12 cellular contexts compared by ENCODE assay signal in the genomic region with DNA sequence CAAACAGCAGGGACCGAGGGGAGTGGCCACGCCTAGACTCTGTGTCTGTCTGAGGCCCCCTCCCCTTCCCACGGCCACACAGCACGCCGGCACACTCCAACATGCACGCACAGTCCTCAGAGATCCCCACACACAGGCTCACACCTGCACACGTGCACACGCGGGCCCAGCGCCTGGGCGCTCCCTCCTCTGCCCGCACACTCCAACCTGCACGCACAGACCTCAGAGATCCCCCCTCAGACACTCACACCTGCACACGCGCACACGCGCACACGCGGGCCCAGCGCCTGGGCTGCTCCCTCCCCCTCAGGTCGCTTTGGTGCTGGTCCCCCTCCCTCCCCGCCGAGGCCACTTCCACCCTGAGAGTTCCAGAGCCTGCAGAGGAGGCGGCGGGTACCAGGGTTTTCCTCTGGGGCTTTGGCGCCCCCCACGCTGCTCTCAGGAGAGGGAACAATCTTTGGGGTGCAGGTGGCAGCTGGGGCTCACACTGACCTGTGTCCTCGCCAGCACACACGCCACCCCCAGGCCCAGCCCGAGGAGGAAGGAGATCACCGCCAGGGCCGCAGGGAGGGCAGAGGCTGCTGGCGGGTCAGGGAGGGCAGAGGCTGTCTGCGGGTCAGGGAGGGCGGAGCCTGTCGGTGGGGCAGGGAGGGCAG. TPM values are rescaled to one million over a fixed set of nuclear protein-coding genes. Genes with fewer than 3 reads are reported as not detected.
DNase-seq lines count a peak whose midpoint lies in the region; ATAC-seq lines count a peak whose summit lies in the region.
"Had no signal": no experiment of that assay in that cellular context is flagged by ENCODE, and none has a peak within 500 bp of the region (broad histone marks: within the 10 kb centered on the region; RNA-seq: fewer than 3 reads in every experiment).

No MANE protein-coding gene starts in this region.

- intact Hi-C loops in activated T-helper 1 cell treated with anti-CD3 and anti-CD28 coated beads, Interleukin-12 subunit alpha, Interleukin-12 subunit beta, Interleukin-2, Interleukin-4 antibody, amounts not matched to agents 30 ng/mL and 10 ng/mL and 1 ng/mL, durations not matched to agents 14 hours and 24 hours and 36 hours (cut with micrococcal nuclease): loop anchor here (2.0 kb wide), 2 partner anchors 13 to 43 kb away; partner anchors contain the start of gene CSNK1D

- no peak overlapping the region for H3K27ac Mint-ChIP-seq in activated T-helper 1 cell treated with anti-CD3 and anti-CD28 coated beads, Interleukin-12 subunit alpha, Interleukin-12 subunit beta, Interleukin-2, Interleukin-4 antibody, amounts not matched to agents 30 ng/mL and 10 ng/mL and 1 ng/mL, durations not matched to agents 14 hours and 24 hours and 36 hours
- peak overlapping the region in 1 of 6 donors; percentile 93 for H3K27ac Mint-ChIP-seq in immature natural killer cell

- peaks cover 5% of the 10 kb centered on the region for H3K4me1 Mint-ChIP-seq in activated T-helper 1 cell treated with anti-CD3 and anti-CD28 coated beads, Interleukin-12 subunit alpha, Interleukin-12 subunit beta, Interleukin-2, Interleukin-4 antibody, amounts not matched to agents 30 ng/mL and 10 ng/mL and 1 ng/mL, durations not matched to agents 14 hours and 24 hours and 36 hours (ENCODE audit: low read depth)
- H3K4me1 Mint-ChIP-seq in immature natural killer cell: peaks cover 15 to 24% of the 10 kb centered on the region in 2 donors

- no peaks in the 10 kb centered on the region for H3K9me3 Mint-ChIP-seq in activated T-helper 1 cell treated with anti-CD3 and anti-CD28 coated beads, Interleukin-12 subunit alpha, Interleukin-12 subunit beta, Interleukin-2, Interleukin-4 antibody, amounts not matched to agents 30 ng/mL and 10 ng/mL and 1 ng/mL, durations not matched to agents 14 hours and 24 hours and 36 hours
- no peaks in the 10 kb centered on the region for H3K9me3 Mint-ChIP-seq in immature natural killer cell

- no peak for DNase-seq in activated CD4-positive, CD25-positive, alpha-beta regulatory T cell treated with anti-CD3 and anti-CD28 coated beads, Interleukin-2, amount 50 U/mL, for 72 hours
- peak; percentile 31 for DNase-seq in activated T-helper 1 cell treated with anti-CD3 and anti-CD28 coated beads, Interleukin-12 subunit alpha, Interleukin-12 subunit beta, Interleukin-2, Interleukin-4 antibody, amounts not matched to agents 30 ng/mL and 10 ng/mL and 1 ng/mL, durations not matched to agents 14 hours and 24 hours and 36 hours (ENCODE audit: low spot score)
- peak; percentile 56 to 69 (median 64) for DNase-seq in immature natural killer cell
- DNase-seq in stimulated activated naive CD4-positive, alpha-beta T cell treated with Interleukin-2 at 50 U/mL for 16 hours (lab: John Stamatoyannopoulos, UW): peak; percentile 44
- DNase-seq in HT-29 (ENCODE audit: low spot score): no peak
- no peak for DNase-seq in cerebellar cortex (ENCODE audit: low spot score)
- DNase-seq in NCI-H187 treated with DMSO at 0.1 percent for 48 hours (lab: John Stamatoyannopoulos, UW): no peak
- DNase-seq: NCI-H1694 treated with DMSO at 0.1 percent for 48 hours, T1000 had no signal

- peak overlapping the region; percentile 97 for H3K4me3 Mint-ChIP-seq in activated T-helper 1 cell treated with anti-CD3 and anti-CD28 coated beads, Interleukin-12 subunit alpha, Interleukin-12 subunit beta, Interleukin-2, Interleukin-4 antibody, amounts not matched to agents 30 ng/mL and 10 ng/mL and 1 ng/mL, durations not matched to agents 14 hours and 24 hours and 36 hours
- peak overlapping the region in 3 of 5 donors; percentile 92 to 96 (median 92) for H3K4me3 Mint-ChIP-seq in immature natural killer cell

- no peaks in the 10 kb centered on the region for H3K27me3 Mint-ChIP-seq in activated T-helper 1 cell treated with anti-CD3 and anti-CD28 coated beads, Interleukin-12 subunit alpha, Interleukin-12 subunit beta, Interleukin-2, Interleukin-4 antibody, amounts not matched to agents 30 ng/mL and 10 ng/mL and 1 ng/mL, durations not matched to agents 14 hours and 24 hours and 36 hours (ENCODE audit: insufficient read depth)
- H3K27me3 Mint-ChIP-seq in immature natural killer cell (ENCODE audit: low read depth in 3 of 3): peaks cover 6 to 23% (median 8%) of the 10 kb centered on the region in 3 donors

- peak; percentile 37 to 41 for ATAC-seq in activated CD4-positive, CD25-positive, alpha-beta regulatory T cell treated with anti-CD3 and anti-CD28 coated beads, Interleukin-2, amount 50 U/mL, for 24 hours

- H3K36me3 Mint-ChIP-seq in activated T-helper 1 cell treated with anti-CD3 and anti-CD28 coated beads, Interleukin-12 subunit alpha, Interleukin-12 subunit beta, Interleukin-2, Interleukin-4 antibody, amounts not matched to agents 30 ng/mL and 10 ng/mL and 1 ng/mL, durations not matched to agents 14 hours and 24 hours and 36 hours (ENCODE audit: low read depth): peaks cover 18% of the 10 kb centered on the region
- H3K36me3 Mint-ChIP-seq in immature natural killer cell: peaks cover 0 to 11% (median 3%) of the 10 kb centered on the region in 3 donors

RNA-seq across cellular contexts. Expression of gene CD7, which starts 1.6 kb away (rescaled TPM):
- 454 and 455 TPM in 2 replicates for total RNA-seq in activated T-helper 1 cell treated with anti-CD3 and anti-CD28 coated beads, Interleukin-12 subunit alpha, Interleukin-12 subunit beta, Interleukin-2, Interleukin-4 antibody, amounts not matched to agents 30 ng/mL and 10 ng/mL and 1 ng/mL, durations not matched to agents 14 hours and 24 hours and 36 hours
- polyA plus RNA-seq in immature natural killer cell: 100 to 1,000 TPM; 278 to 589 (median 370) TPM
- not detected in 2 replicates for total RNA-seq in HT-29 (2014; rRNA removed; shearing (Covaris generic))
- total RNA-seq: dermis microvascular lymphatic vessel endothelial cell had no signal

RNA-seq across cellular contexts. Expression of gene SECTM1, which starts 17.7 kb away (rescaled TPM):
- 3.3 and 4.2 TPM in 2 replicates for total RNA-seq in activated T-helper 1 cell treated with anti-CD3 and anti-CD28 coated beads, Interleukin-12 subunit alpha, Interleukin-12 subunit beta, Interleukin-2, Interleukin-4 antibody, amounts not matched to agents 30 ng/mL and 10 ng/mL and 1 ng/mL, durations not matched to agents 14 hours and 24 hours and 36 hours
- 1 to 10 TPM in 2 of 3 donors, not detected in 1; 2.7 to 3.6 TPM for polyA plus RNA-seq in immature natural killer cell
- total RNA-seq in HT-29 (2014; rRNA removed; shearing (Covaris generic)): 2.9 and 3.2 TPM in 2 replicates

RNA-seq across cellular contexts. Expression of gene CSNK1D, which starts 42.3 kb away (rescaled TPM):
- total RNA-seq in activated T-helper 1 cell treated with anti-CD3 and anti-CD28 coated beads, Interleukin-12 subunit alpha, Interleukin-12 subunit beta, Interleukin-2, Interleukin-4 antibody, amounts not matched to agents 30 ng/mL and 10 ng/mL and 1 ng/mL, durations not matched to agents 14 hours and 24 hours and 36 hours: 154 and 161 TPM in 2 replicates
- polyA plus RNA-seq in immature natural killer cell: 100 to 1,000 TPM in 1 of 3 donors, 10 to 100 TPM in 2; 48.9 to 130 (median 55.9) TPM
- 47.8 and 60.4 TPM in 2 replicates for total RNA-seq in HT-29 (2014; rRNA removed; shearing (Covaris generic))

RNA-seq across cellular contexts. Expression of gene TEX19, which starts 43.2 kb away (rescaled TPM):
- total RNA-seq in activated T-helper 1 cell treated with anti-CD3 and anti-CD28 coated beads, Interleukin-12 subunit alpha, Interleukin-12 subunit beta, Interleukin-2, Interleukin-4 antibody, amounts not matched to agents 30 ng/mL and 10 ng/mL and 1 ng/mL, durations not matched to agents 14 hours and 24 hours and 36 hours: 0.10 TPM in 1 of 2 replicates, not detected in the other
- polyA plus RNA-seq in immature natural killer cell: not detected
- 0.10 and 1.1 TPM in 2 replicates for total RNA-seq in HT-29 (2014; rRNA removed; shearing (Covaris generic))
- total RNA-seq: dermis microvascular lymphatic vessel endothelial cell had no signal
- polyA plus RNA-seq: liver had no signal

RNA-seq across cellular contexts. Expression of gene UTS2R, which starts 55.7 kb away (rescaled TPM):
- total RNA-seq in activated T-helper 1 cell treated with anti-CD3 and anti-CD28 coated beads, Interleukin-12 subunit alpha, Interleukin-12 subunit beta, Interleukin-2, Interleukin-4 antibody, amounts not matched to agents 30 ng/mL and 10 ng/mL and 1 ng/mL, durations not matched to agents 14 hours and 24 hours and 36 hours: 0.20 TPM in 1 of 2 replicates, not detected in the other
- polyA plus RNA-seq in immature natural killer cell: not detected
- total RNA-seq in HT-29 (2014; rRNA removed; shearing (Covaris generic)): not detected in 2 replicates
- total RNA-seq: dermis microvascular lymphatic vessel endothelial cell, liver had no signal
- polyA plus RNA-seq: liver had no signal

Comparison
In these comparisons a context has a peak if more than half of its experiments do, and no peak if none do; other contexts are left out.
1. DNase-seq: peak in activated T-helper 1 cell treated with anti-CD3 and anti-CD28 coated beads, Interleukin-12 subunit alpha, Interleukin-12 subunit beta, Interleukin-2, Interleukin-4 antibody, amounts not matched to agents 30 ng/mL and 10 ng/mL and 1 ng/mL, durations not matched to agents 14 hours and 24 hours and 36 hours (single experiment), immature natural killer cell (3 of 3) and stimulated activated naive CD4-positive, alpha-beta T cell treated with Interleukin-2 at 50 U/mL for 16 hours (single experiment); none in activated CD4-positive, CD25-positive, alpha-beta regulatory T cell treated with anti-CD3 and anti-CD28 coated beads, Interleukin-2, amount 50 U/mL, for 72 hours (single experiment), HT-29 (single experiment), cerebellar cortex (single experiment) and NCI-H187 treated with DMSO at 0.1 percent for 48 hours (single experiment).
2. RNA of gene CD7, which starts 1.6 kb away (total RNA-seq): 454 to 455 TPM in activated T-helper 1 cell treated with anti-CD3 and anti-CD28 coated beads, Interleukin-12 subunit alpha, Interleukin-12 subunit beta, Interleukin-2, Interleukin-4 antibody, amounts not matched to agents 30 ng/mL and 10 ng/mL and 1 ng/mL, durations not matched to agents 14 hours and 24 hours and 36 hours; not detected in HT-29; every median in the first group is over 100 times any median in the second.